ENCODE assay signal across 8 cellular contexts in the genomic region with DNA sequence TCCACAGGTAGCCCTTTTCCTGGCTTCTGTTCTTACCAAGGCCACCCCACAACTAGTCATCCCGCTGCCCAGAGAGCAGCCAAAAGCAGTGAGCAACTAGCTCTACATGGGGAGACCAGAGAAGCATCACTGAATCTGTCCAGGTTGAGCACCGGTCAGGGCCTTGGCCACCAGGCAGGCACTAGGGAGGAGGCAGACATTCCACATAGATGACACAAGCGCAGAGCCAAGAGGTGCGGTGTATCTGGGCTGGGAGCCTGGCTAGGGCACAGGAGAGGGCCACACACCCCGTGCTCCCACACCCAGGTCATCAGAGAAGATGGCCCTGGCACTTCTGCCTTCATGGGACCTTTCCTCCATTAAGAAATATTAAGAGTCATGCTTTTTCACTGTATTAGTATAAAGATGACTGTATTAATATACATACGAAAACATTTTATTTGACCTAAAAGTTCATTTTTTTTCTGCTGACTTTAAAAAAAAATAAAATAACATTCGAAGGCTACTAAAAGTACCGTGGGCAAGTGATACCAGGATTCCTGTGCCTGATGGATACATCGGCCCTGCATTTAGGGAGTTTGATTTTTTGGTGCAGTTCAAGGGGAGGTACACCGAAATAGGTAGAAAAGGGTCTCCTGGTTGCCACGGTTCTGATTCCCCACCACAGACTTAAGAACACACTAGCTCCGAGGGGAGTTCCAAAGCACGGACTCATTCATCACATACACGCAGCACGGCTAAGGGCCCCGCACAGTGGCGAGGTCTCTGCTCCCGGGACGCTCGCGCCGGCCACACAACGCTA. TPM values are rescaled to one million over a fixed set of nuclear protein-coding genes. Genes with fewer than 3 reads are reported as not detected.
DNase-seq lines count a peak whose midpoint lies in the region; ATAC-seq and TF ChIP-seq lines count a peak whose summit lies in the region.

No MANE protein-coding gene starts in this region.

- H3K9me3 ChIP-seq in CD4-positive, alpha-beta memory T cell (ENCODE audit: control insufficient read depth in 1 of 2, low read length in 2 of 2): no peaks in the 10 kb centered on the region
- no peaks in the 10 kb centered on the region for H3K9me3 ChIP-seq in ovary

- peaks cover 43 to 68% (median 55%) of the 10 kb centered on the region in 4 donors for H3K4me1 Mint-ChIP-seq in CD4-positive, alpha-beta memory T cell
- H3K4me1 Mint-ChIP-seq in activated CD4-positive, alpha-beta T cell treated with anti-CD3 and anti-CD28 coated beads, Interleukin-2, amount 10 ng/mL, durations not matched to agents 7 days and 5 days: peaks cover 58% of the 10 kb centered on the region

- no peak for TF ChIP-seq CTCF in foreskin fibroblast (IDR thresholded peaks at IDR 0.05; ENCODE audit: low read depth, low read length)
- no peak for TF ChIP-seq CTCF in ovary (IDR thresholded peaks at IDR 0.05)

- CTCF ChIA-PET in CD4-positive, alpha-beta memory T cell (lab: Charles Lee; ENCODE audit: partially characterized antibody): interaction anchor here (1.9 to 2.2 kb wide), 2 partner anchors 10 to 17 kb away, joined by 5 to 13 read pairs; no protein-coding TSS in a partner anchor
- CTCF ChIA-PET in activated CD4-positive, alpha-beta T cell treated with anti-CD3 and anti-CD28 coated beads, Interleukin-2, amount 10 ng/mL, durations not matched to agents 7 days and 5 days (lab: Charles Lee): interaction anchor here (1.4 kb wide), 1 partner anchor 10 kb away, joined by 6 read pairs; no protein-coding TSS in a partner anchor

- peak overlapping the region; percentile 33 to 85 for H3K4me3 ChIP-seq in CD4-positive, alpha-beta memory T cell (ENCODE audit: low read length in 2 of 2)
- H3K4me3 ChIP-seq in foreskin fibroblast (ENCODE audit: low read depth in 1 of 2, low read length in 2 of 2) (peak overlapping the region; percentile 91 to 93), ovary (peak overlapping the region; percentile 83)

- H3K36me3 ChIP-seq in CD4-positive, alpha-beta memory T cell (ENCODE audit: insufficient read depth, low read length): peaks cover 13% of the 10 kb centered on the region
- H3K36me3 ChIP-seq in ovary: no peaks in the 10 kb centered on the region

- peak overlapping the region; percentile 79 to 96 (median 93) for H3K27ac Mint-ChIP-seq in CD4-positive, alpha-beta memory T cell
- H3K27ac Mint-ChIP-seq in activated CD4-positive, alpha-beta T cell treated with anti-CD3 and anti-CD28 coated beads, Interleukin-2, amount 10 ng/mL, durations not matched to agents 7 days and 5 days: peak overlapping the region; percentile 86

- H3K36me3 Mint-ChIP-seq in CD4-positive, alpha-beta memory T cell: peaks cover 4 to 15% of the 10 kb centered on the region in 2 donors
- peaks cover 3% of the 10 kb centered on the region for H3K36me3 Mint-ChIP-seq in activated CD4-positive, alpha-beta T cell treated with anti-CD3 and anti-CD28 coated beads, Interleukin-2, amount 10 ng/mL, durations not matched to agents 7 days and 5 days (ENCODE audit: low read depth)

- H3K9me3 Mint-ChIP-seq in CD4-positive, alpha-beta memory T cell: peaks cover 0 to 2% (median 0%) of the 10 kb centered on the region in 8 donors
- no peaks in the 10 kb centered on the region for H3K9me3 Mint-ChIP-seq in activated CD4-positive, alpha-beta T cell treated with anti-CD3 and anti-CD28 coated beads, Interleukin-2, amount 10 ng/mL, durations not matched to agents 7 days and 5 days

- intact Hi-C loops in CD4-positive, alpha-beta memory T cell (cut with micrococcal nuclease): loop anchor here (5.0 kb wide), 1 partner anchor 171 kb away; a partner anchor contains a TSS
- intact Hi-C loops in ovary (cut with DNase I): no loop called here

- H3K27me3 Mint-ChIP-seq in CD4-positive, alpha-beta memory T cell: peaks cover 0 to 2% of the 10 kb centered on the region in 2 donors
- no peaks in the 10 kb centered on the region for H3K27me3 Mint-ChIP-seq in activated CD4-positive, alpha-beta T cell treated with anti-CD3 and anti-CD28 coated beads, Interleukin-2, amount 10 ng/mL, durations not matched to agents 7 days and 5 days

- no peak for TF ChIP-seq EP300 in ovary (IDR thresholded peaks at IDR 0.05)

- peak overlapping the region; percentile 69 for H3K27ac ChIP-seq in CD4-positive, alpha-beta memory T cell (ENCODE audit: low read depth, low read length)
- H3K27ac ChIP-seq in ovary: peak overlapping the region in 1 of 2 donors; percentile 83

- DNase-seq in CD4-positive, alpha-beta memory T cell: peak in 2 of 5 donors; percentile 9 to 55
- DNase-seq in activated CD4-positive, alpha-beta T cell treated with anti-CD3 and anti-CD28 coated beads, Interleukin-2, amount 10 ng/mL, durations not matched to agents 7 days and 5 days: no peak
- DNase-seq in foreskin fibroblast (peak in 1 of 2 donors; percentile 53), ovary (peak in 1 of 5 donors; percentile 31), germinal center (ENCODE audit: low spot score) (no peak), mesenteric fat pad (ENCODE audit: low spot score) (no peak)

- no peak for TF ChIP-seq POLR2A in ovary (IDR thresholded peaks at IDR 0.05)

- H3K4me3 Mint-ChIP-seq in CD4-positive, alpha-beta memory T cell: peak overlapping the region; percentile 87 to 96 (median 92)
- H3K4me3 Mint-ChIP-seq in activated CD4-positive, alpha-beta T cell treated with anti-CD3 and anti-CD28 coated beads, Interleukin-2, amount 10 ng/mL, durations not matched to agents 7 days and 5 days: peak overlapping the region; percentile 85

- POLR2A ChIA-PET in CD4-positive, alpha-beta memory T cell (lab: Charles Lee; ENCODE audit: partially characterized antibody): interaction anchor here (0.7 to 3.5 kb wide), 7 partner anchors 10 to 311 kb away, joined by 3 to 61 read pairs (median 4); a partner anchor contains a TSS
- POLR2A ChIA-PET in activated CD4-positive, alpha-beta T cell treated with anti-CD3 and anti-CD28 coated beads, Interleukin-2, amount 10 ng/mL, durations not matched to agents 7 days and 5 days (lab: Charles Lee): interaction anchor here (2.1 kb wide), 1 partner anchor 23 kb away, joined by 7 read pairs; a partner anchor contains a TSS

- H3K4me1 ChIP-seq in CD4-positive, alpha-beta memory T cell (ENCODE audit: insufficient read depth, low read length): peaks cover 61% of the 10 kb centered on the region
- peaks cover 23% of the 10 kb centered on the region for H3K4me1 ChIP-seq in ovary (ENCODE audit: insufficient read depth)

- WGBS in ovary, 3 donors: 9 to 13% (median 10%) methylated on average over 23 of the region's 23 CpGs

- peak; percentile 16 for ATAC-seq in HG02588 (IDR thresholded peaks at IDR 0.05; ENCODE audit: unreplicated experiment)
- no peak for ATAC-seq in HG03457 (IDR thresholded peaks at IDR 0.05; ENCODE audit: unreplicated experiment)

- no peaks in the 10 kb centered on the region for H3K27me3 ChIP-seq in CD4-positive, alpha-beta memory T cell (ENCODE audit: insufficient read depth, low read length)
- no peaks in the 10 kb centered on the region for H3K27me3 ChIP-seq in ovary

RNA-seq across cellular contexts. Expression of a gene that starts 1.2 kb away (rescaled TPM):
- 10 to 100 TPM; 61.3 to 66.7 TPM for total RNA-seq in CD4-positive, alpha-beta memory T cell
- 10 to 100 TPM; 33.1 to 52.0 TPM for polyA plus RNA-seq in CD4-positive, alpha-beta memory T cell
- 10 to 100 TPM; 38.7 to 39.0 TPM for total RNA-seq in activated CD4-positive, alpha-beta T cell treated with anti-CD3 and anti-CD28 coated beads, Interleukin-2, amount 10 ng/mL, durations not matched to agents 7 days and 5 days
- total RNA-seq in ovary (10 to 100 TPM; 31.7 to 71.9 (median 60.2) TPM), mesenteric fat pad (30.2 TPM)
- polyA plus RNA-seq in ovary: 10 to 100 TPM; 23.9 to 51.2 TPM

RNA-seq across cellular contexts. Expression of a gene that starts 10.1 kb away (rescaled TPM):
- not detected for total RNA-seq in CD4-positive, alpha-beta memory T cell
- not detected for polyA plus RNA-seq in CD4-positive, alpha-beta memory T cell
- total RNA-seq in activated CD4-positive, alpha-beta T cell treated with anti-CD3 and anti-CD28 coated beads, Interleukin-2, amount 10 ng/mL, durations not matched to agents 7 days and 5 days: not detected
- total RNA-seq in ovary (not detected), mesenteric fat pad (not detected)
- under 1 TPM in 1 of 2 donors, not detected in 1; 0.05 TPM for polyA plus RNA-seq in ovary

RNA-seq across cellular contexts. Expression of a gene that starts 23.4 kb away (rescaled TPM):
- total RNA-seq in CD4-positive, alpha-beta memory T cell: 10 to 100 TPM; 16.9 to 17.1 TPM
- 10 to 100 TPM in 1 of 2 donors, 1 to 10 TPM in 1; 5.5 to 14.2 TPM for polyA plus RNA-seq in CD4-positive, alpha-beta memory T cell
- total RNA-seq in activated CD4-positive, alpha-beta T cell treated with anti-CD3 and anti-CD28 coated beads, Interleukin-2, amount 10 ng/mL, durations not matched to agents 7 days and 5 days: 10 to 100 TPM; 17.9 to 18.5 TPM
- total RNA-seq in ovary (10 to 100 TPM; 12.8 to 20.2 (median 14.0) TPM), mesenteric fat pad (10.9 TPM)
- 10 to 100 TPM in 1 of 2 donors, 1 to 10 TPM in 1; 4.4 to 18.5 TPM for polyA plus RNA-seq in ovary

RNA-seq across cellular contexts. Expression of a gene that starts 29.1 kb away (rescaled TPM):
- not detected for total RNA-seq in CD4-positive, alpha-beta memory T cell
- not detected for polyA plus RNA-seq in CD4-positive, alpha-beta memory T cell
- total RNA-seq in activated CD4-positive, alpha-beta T cell treated with anti-CD3 and anti-CD28 coated beads, Interleukin-2, amount 10 ng/mL, durations not matched to agents 7 days and 5 days: not detected
- total RNA-seq in ovary (not detected), mesenteric fat pad (not detected)
- not detected for polyA plus RNA-seq in ovary

RNA-seq across cellular contexts. Expression of a gene that starts 57.5 kb away (rescaled TPM):
- 10 to 100 TPM; 39.0 to 40.7 TPM for total RNA-seq in CD4-positive, alpha-beta memory T cell
- polyA plus RNA-seq in CD4-positive, alpha-beta memory T cell: 10 to 100 TPM; 35.5 to 64.9 TPM
- 10 to 100 TPM; 40.4 to 49.2 TPM for total RNA-seq in activated CD4-positive, alpha-beta T cell treated with anti-CD3 and anti-CD28 coated beads, Interleukin-2, amount 10 ng/mL, durations not matched to agents 7 days and 5 days
- total RNA-seq in ovary (10 to 100 TPM; 36.0 to 90.7 (median 76.4) TPM), mesenteric fat pad (171 TPM)
- polyA plus RNA-seq in ovary: 10 to 100 TPM; 15.8 to 42.6 TPM
